ENCODE assay signal across 19 cellular contexts in genomic region chr20:58424218-58424617, GRCh38. TPM values are rescaled to one million over a fixed set of nuclear protein-coding genes. Genes with fewer than 3 reads are reported as not detected.
A peak's percentile ranks its signal among the peaks of the same experiment; 100 is the strongest.
DNase-seq lines count a peak whose midpoint lies in the region; ATAC-seq and TF ChIP-seq lines count a peak whose summit lies in the region.
"Had no signal": no experiment of that assay in that cellular context is flagged by ENCODE, and none has a peak within 500 bp of the region (broad histone marks: within the 10 kb centered on the region; RNA-seq: fewer than 3 reads in every experiment).

No MANE protein-coding gene starts in this region.

- peaks cover 49% of the 10 kb centered on the region for H3K4me1 Mint-ChIP-seq in Caco-2 (ENCODE audit: low read depth, unreplicated experiment)
- H3K4me1 Mint-ChIP-seq in HFFc6 (ENCODE audit: low read depth), result peaks cover 27% of the 10 kb centered on the region

- peaks cover 42% of the 10 kb centered on the region for H3K36me3 Mint-ChIP-seq in Caco-2 (ENCODE audit: insufficient read depth, unreplicated experiment)
- peaks cover 29% of the 10 kb centered on the region for H3K36me3 Mint-ChIP-seq in HFFc6 (ENCODE audit: low read depth)

- peak overlapping the region; percentile 66 for H3K27ac Mint-ChIP-seq in Caco-2 (ENCODE audit: unreplicated experiment)
- H3K27ac Mint-ChIP-seq in HFFc6, result no peak overlapping the region
- H3K27ac Mint-ChIP-seq: B cell had no signal

- CTCF ChIA-PET in Caco-2 (lab: Charles Lee), result interaction anchor here (0.5 to 1.6 kb wide), 6 partner anchors 10 to 614 kb away, joined by 3 to 10 read pairs (median 4); partner anchors contain the start of genes STX16 and VAPB

- no peaks in the 10 kb centered on the region for H3K27me3 ChIP-seq in Caco-2 (replicated peaks; ENCODE audit: control insufficient read depth, insufficient read depth, low read length)
- no peaks in the 10 kb centered on the region for H3K27me3 ChIP-seq in HUES64 (ENCODE audit: insufficient read depth, low read length)
- H3K27me3 ChIP-seq in iPS-20b (ENCODE audit: insufficient read depth, low read length), result no peaks in the 10 kb centered on the region
- no peaks in the 10 kb centered on the region for H3K27me3 ChIP-seq in thymus (ENCODE audit: control insufficient read depth, insufficient read depth)
- no peaks in the 10 kb centered on the region for H3K27me3 ChIP-seq in stomach
- H3K27me3 ChIP-seq in heart left ventricle, result no peaks in the 10 kb centered on the region
- H3K27me3 ChIP-seq: SJSA1 had no signal

- TF ChIP-seq POLR2A in stomach (IDR thresholded peaks at IDR 0.05) (no peak), heart left ventricle (IDR thresholded peaks at IDR 0.05) (no peak)

- H3K27me3 Mint-ChIP-seq in Caco-2 (ENCODE audit: insufficient read depth, unreplicated experiment) (no peaks in the 10 kb centered on the region), HFFc6 (ENCODE audit: insufficient read depth) (peaks cover 2% of the 10 kb centered on the region; the same call in 1 of the 2 replicates)
- H3K27me3 Mint-ChIP-seq: B cell had no signal

- H3K27ac ChIP-seq in HUES64 (ENCODE audit: low read depth, low read length) (0 out of 2 replicates have a peak overlapping the region, but pooled peaks have one; percentile 6), iPS-20b (ENCODE audit: low read length) (peak overlapping the region; percentile 12), thymus (ENCODE audit: low read depth) (peak overlapping the region; percentile 11), stomach (no peak overlapping the region), heart left ventricle (no peak overlapping the region)
- H3K27ac ChIP-seq: GM23248, RWPE1, SJSA1 had no signal

- H3K4me1 ChIP-seq in Caco-2 (peaks cover 68% of the 10 kb centered on the region), HUES64 (ENCODE audit: insufficient read depth, low read length) (peaks cover 32% of the 10 kb centered on the region), iPS-20b (ENCODE audit: insufficient read depth, low read length) (peaks cover 31% of the 10 kb centered on the region), thymus (ENCODE audit: control insufficient read depth, insufficient read depth, low read length) (no peaks in the 10 kb centered on the region), stomach (peaks cover 0 to 12% (median 2%) of the 10 kb centered on the region in 4 donors), heart left ventricle (peaks cover 0 to 4% (median 0%) of the 10 kb centered on the region in 12 donors)

- H3K4me3 ChIP-seq in Caco-2 (ENCODE audit: low read depth, low read length) (no peak overlapping the region), HUES64 (ENCODE audit: low read length) (no peak overlapping the region), iPS-20b (ENCODE audit: low read length) (no peak overlapping the region), thymus (ENCODE audit: low read length) (no peak overlapping the region), stomach (no peak overlapping the region), heart left ventricle (no peak overlapping the region)
- H3K4me3 ChIP-seq: GM23248, SJSA1 had no signal

- no peak for TF ChIP-seq EP300 in stomach (IDR thresholded peaks at IDR 0.05)

- DNase-seq in Caco-2 (no peak), stomach (no peak), heart left ventricle (no peak), HFFc6 (no peak)
- DNase-seq: ACHN; CD8-positive, alpha-beta T cell; DND-41; GDM1; GM23248; NCI-H146; NCI-H345; NCI-H69; NK-92 treated with Interleukin-12 subunit alpha and Interleukin-12 subunit beta, amount 100 ng/mL, for 24 hours had no signal

- no peaks in the 10 kb centered on the region for H3K9me3 Mint-ChIP-seq in Caco-2 (ENCODE audit: unreplicated experiment)
- no peaks in the 10 kb centered on the region for H3K9me3 Mint-ChIP-seq in HFFc6
- H3K9me3 Mint-ChIP-seq: CD8-positive, alpha-beta T cell had no signal

- TF ChIP-seq CTCF in Caco-2 (IDR thresholded peaks at IDR 0.05; ENCODE audit: insufficient read depth in 1 of 2, low read depth in 1 of 2, low read length in 1 of 2, severe bottlenecking in 1 of 2, unreplicated experiment in 1 of 2), result no peak
- TF ChIP-seq CTCF in stomach (IDR thresholded peaks at IDR 0.05), result no peak
- TF ChIP-seq CTCF in heart left ventricle (IDR thresholded peaks at IDR 0.05), result no peak
- no peak for TF ChIP-seq CTCF in HFFc6 (IDR thresholded peaks at IDR 0.05)

- no peak for ATAC-seq in heart left ventricle
- ATAC-seq: CD8-positive, alpha-beta T cell had no signal

- no peaks in the 10 kb centered on the region for H3K9me3 ChIP-seq in Caco-2
- H3K9me3 ChIP-seq in HUES64 (ENCODE audit: insufficient read depth, low read depth, low read length), result no peaks in the 10 kb centered on the region; the same call in 1 of the 2 replicates
- H3K9me3 ChIP-seq in iPS-20b (ENCODE audit: insufficient read depth, low read depth, low read length), result peaks cover 13% of the 10 kb centered on the region; the same call in 1 of the 2 replicates
- H3K9me3 ChIP-seq in thymus (ENCODE audit: control insufficient read depth), result no peaks in the 10 kb centered on the region
- no peaks in the 10 kb centered on the region for H3K9me3 ChIP-seq in stomach
- H3K9me3 ChIP-seq in heart left ventricle, result peaks cover 0 to 5% (median 0%) of the 10 kb centered on the region in 12 donors
- H3K9me3 ChIP-seq: SJSA1 had no signal

- H3K4me3 Mint-ChIP-seq in Caco-2 (ENCODE audit: unreplicated experiment) (peak overlapping the region; percentile 37), HFFc6 (no peak overlapping the region)
- H3K4me3 Mint-ChIP-seq: B cell; CD8-positive, alpha-beta T cell had no signal

- POLR2A ChIA-PET in Caco-2 (lab: Charles Lee), result interaction anchor here (1.0 to 1.4 kb wide), 2 partner anchors 10 to 35 kb away, joined by 3 to 26 read pairs; partner anchors contain the start of gene VAPB

- intact Hi-C loops in Caco-2 (cut with micrococcal nuclease; ENCODE audit: unreplicated experiment), result loop anchor here (10.0 kb wide), 1 partner anchor 99 kb away; no protein-coding TSS in a partner anchor
- intact Hi-C loops in stomach (cut with DNase I; ENCODE audit: low total_unique reads), result no loop called here
- intact Hi-C loops in heart left ventricle (cut with DNase I), result no loop called here

- WGBS in HUES64, result 64% methylated on average over 5 of the region's 5 CpGs
- 96% methylated on average over 5 of the region's 5 CpGs for WGBS in thymus
- WGBS in stomach, 5 donors, result 76 to 89% (median 85%) methylated on average over 5 of the region's 5 CpGs
- WGBS in heart left ventricle, 4 donors, result 76 to 82% (median 79%) methylated on average over 5 of the region's 5 CpGs

- H3K9ac ChIP-seq in HUES64 (ENCODE audit: low read depth, low read length) (no peak overlapping the region), iPS-20b (ENCODE audit: low read depth, low read length) (peak overlapping the region; percentile 16; the same call in 1 of the 2 replicates)
- H3K9ac ChIP-seq: GM23248 had no signal

- BruUV-seq in Caco-2 (replicated peaks; lab: Mats Ljungman, UMichigan), result no TSS peak

- peaks cover 4% of the 10 kb centered on the region; the same call in 1 of the 2 replicates for H3K36me3 ChIP-seq in Caco-2 (ENCODE audit: control insufficient read depth, insufficient read depth, low read length)
- H3K36me3 ChIP-seq in HUES64 (ENCODE audit: insufficient read depth, low read length), result peaks cover 27% of the 10 kb centered on the region
- peaks cover 5% of the 10 kb centered on the region for H3K36me3 ChIP-seq in iPS-20b (ENCODE audit: insufficient read depth, low read depth, low read length)
- peaks cover 15% of the 10 kb centered on the region for H3K36me3 ChIP-seq in thymus (ENCODE audit: control insufficient read depth, insufficient read depth)
- H3K36me3 ChIP-seq in stomach, result peaks cover 1 to 31% (median 29%) of the 10 kb centered on the region in 4 donors
- peaks cover 0 to 51% (median 24%) of the 10 kb centered on the region in 9 donors for H3K36me3 ChIP-seq in heart left ventricle

RNA-seq across cellular contexts. Expression of gene VAPB, which starts 35.2 kb away (rescaled TPM):
- total RNA-seq in Caco-2 (2022), result 182 and 186 TPM in 2 replicates
- 33.0 TPM for polyA plus RNA-seq in HUES64 (2013, experiment 1 of 2)
- 41.6 TPM for polyA plus RNA-seq in HUES64 (2013, experiment 2 of 2)
- 29.0 TPM for polyA plus RNA-seq in thymus
- total RNA-seq in stomach, result 10 to 100 TPM in 3 of 5 donors, 1 to 10 TPM in 2; 7.6 to 40.6 (median 17.2) TPM
- polyA plus RNA-seq in stomach, result 10 to 100 TPM; 18.0 to 21.4 (median 18.4) TPM
- 10 to 100 TPM; 30.7 to 76.1 (median 63.8) TPM for total RNA-seq in heart left ventricle
- polyA plus RNA-seq in heart left ventricle, result 10 to 100 TPM; 25.7 to 32.2 TPM
- total RNA-seq in HFFc6 (2021; fragmentation: NEBNext Ultra II Directional; extraction: Animal tissue kit (Norgen Biotek cat#: 25700)), result 10 to 100 TPM; 48.9 to 57.4 (median 54.5) TPM

Comparison
In these comparisons a context has a peak if more than half of its experiments do, and no peak if none do; other contexts are left out.
1. H3K27ac ChIP-seq: peak in HUES64 (single experiment), iPS-20b (single experiment) and thymus (single experiment); none in stomach (0 of 5) and heart left ventricle (0 of 12).